ENCODE assay signal across 8 cellular contexts in the genomic region with DNA sequence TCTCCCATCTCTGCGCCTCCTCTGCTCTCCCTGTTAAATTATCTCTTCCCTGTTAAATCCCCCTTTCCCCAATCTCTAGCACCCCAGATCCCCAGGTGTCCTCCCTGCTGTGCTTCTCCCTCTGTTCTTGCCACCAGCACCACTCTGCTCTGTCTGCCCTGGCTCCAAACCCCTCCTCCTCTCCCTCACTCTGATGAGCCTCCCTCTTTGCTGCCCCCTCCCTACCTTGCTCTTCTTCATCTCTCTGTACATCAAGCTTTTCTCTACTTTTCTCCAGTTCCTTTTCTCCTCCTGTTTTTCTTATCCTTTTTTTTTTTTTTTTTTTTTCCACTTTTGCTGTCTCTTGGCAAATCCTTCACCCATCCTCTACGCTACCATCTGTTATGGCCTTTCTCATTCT. TPM values are rescaled to one million over a fixed set of nuclear protein-coding genes. Genes with fewer than 3 reads are reported as not detected.
DNase-seq lines count a peak whose midpoint lies in the region; FAIRE-seq and TF ChIP-seq lines count a peak whose summit lies in the region.
"Not testable (repeated sequence)": the region's sequence is repeated elsewhere in the genome, so short reads cannot be mapped to it uniquely, and the experiment has no call there.

No MANE protein-coding gene starts in this region.

- not testable (repeated sequence) for TF ChIP-seq POLR2A in testis (IDR thresholded peaks at IDR 0.05)

- peak overlapping the region in 7 of 8 donors; percentile 2 to 98 (median 95) for H3K27ac Mint-ChIP-seq in CD8-positive, alpha-beta memory T cell
- peak overlapping the region; percentile 89 for H3K27ac Mint-ChIP-seq in activated naive CD8-positive, alpha-beta T cell
- H3K27ac Mint-ChIP-seq in endothelial cell (ENCODE audit: unreplicated experiment) = peak overlapping the region; percentile 96

- not testable (repeated sequence) for H2BK12ac ChIP-seq in neuronal stem cell (ENCODE audit: low read length)

- H3K4me2 ChIP-seq in neuronal stem cell (ENCODE audit: insufficient read depth, low read length, poor library complexity, severe bottlenecking) = peak overlapping the region; percentile 33

- not testable (repeated sequence) for H3K14ac ChIP-seq in neuronal stem cell (ENCODE audit: low read length)

- POLR2A ChIA-PET in CD8-positive, alpha-beta memory T cell (lab: Charles Lee) = not testable (repeated sequence)

- H3K27me3 Mint-ChIP-seq in CD8-positive, alpha-beta memory T cell; activated naive CD8-positive, alpha-beta T cell; endothelial cell (ENCODE audit: unreplicated experiment): not testable (repeated sequence)

- H3K9ac ChIP-seq in SK-N-MC (ENCODE audit: insufficient read length) = peak overlapping the region; percentile 85
- H3K9ac ChIP-seq in kidney (ENCODE audit: low read length in 2 of 2) = peak overlapping the region in 1 of 2 donors; percentile 89
- not testable (repeated sequence) for H3K9ac ChIP-seq in neuronal stem cell (ENCODE audit: low read depth, low read length, poor library complexity)

- not testable (repeated sequence) for FAIRE-seq in kidney (lab: Jason Lieb, UNC)

- not testable (repeated sequence) for TF ChIP-seq CTCF in endothelial cell (IDR thresholded peaks at IDR 0.05; ENCODE audit: unreplicated experiment); kidney (IDR thresholded peaks at IDR 0.05; ENCODE audit: borderline replicate concordance, extremely low read depth, insufficient read depth); testis (IDR thresholded peaks at IDR 0.05)

- H2BK5ac ChIP-seq in neuronal stem cell (ENCODE audit: low read length) = not testable (repeated sequence)

- not testable (repeated sequence) for H2AK5ac ChIP-seq in neuronal stem cell (ENCODE audit: low read depth, low read length)

- not testable (repeated sequence) for H3K4me1 ChIP-seq in CD8-positive, alpha-beta memory T cell (ENCODE audit: insufficient read depth, low read length); neuronal stem cell (ENCODE audit: control insufficient read depth in 2 of 2, insufficient read depth in 1 of 2, low read depth in 1 of 2, low read length in 2 of 2); testis
- H3K4me1 ChIP-seq in kidney (ENCODE audit: control insufficient read depth in 1 of 2, insufficient read depth in 1 of 2, low read depth in 1 of 2, low read length in 2 of 2) = peaks cover 5 to 16% of the 10 kb centered on the region in 2 donors

- H2AFZ ChIP-seq in neuronal stem cell (ENCODE audit: low read length) = peak overlapping the region; percentile 93

- no CpG with 5 or more reads among the region's 2 CpGs for WGBS in neuronal stem cell (ENCODE audit: extremely low coverage in 2 of 2, insufficient read length in 2 of 2, insufficient replicate concordance in 1 of 2), 2 donors
- WGBS in testis, 2 donors = 31 to 42% methylated on average over 2 of the region's 2 CpGs

- peaks cover 26 to 46% (median 38%) of the 10 kb centered on the region in 3 donors for H3K4me1 Mint-ChIP-seq in CD8-positive, alpha-beta memory T cell
- H3K4me1 Mint-ChIP-seq in activated naive CD8-positive, alpha-beta T cell (ENCODE audit: low read depth) = peaks cover 16% of the 10 kb centered on the region
- H3K4me1 Mint-ChIP-seq in endothelial cell (ENCODE audit: unreplicated experiment) = peaks cover 41% of the 10 kb centered on the region

- not testable (repeated sequence) for H3K36me3 ChIP-seq in CD8-positive, alpha-beta memory T cell (ENCODE audit: insufficient read depth, low read length); SK-N-MC (ENCODE audit: insufficient read depth, low read length); kidney (ENCODE audit: control insufficient read depth in 1 of 2, insufficient read depth in 2 of 2, low read length in 2 of 2); testis (ENCODE audit: low read depth, missing control alignments)
- H3K36me3 ChIP-seq in KOPT-K1 (ENCODE audit: insufficient read depth, low read length) = peaks cover 10% of the 10 kb centered on the region; the same call in 1 of the 2 replicates
- H3K36me3 ChIP-seq in neuronal stem cell (replicated peaks in 1 of 2; ENCODE audit: control insufficient read depth in 2 of 2, insufficient read depth in 2 of 2, low read length in 2 of 2) = peaks cover 2 to 11% of the 10 kb centered on the region in 2 donors

- not testable (repeated sequence) for H3K23ac ChIP-seq in neuronal stem cell (ENCODE audit: low read depth, low read length, poor library complexity)

- H3K36me3 Mint-ChIP-seq in CD8-positive, alpha-beta memory T cell = peaks cover 4 to 16% (median 15%) of the 10 kb centered on the region in 3 donors
- H3K36me3 Mint-ChIP-seq in activated naive CD8-positive, alpha-beta T cell = peaks cover 32% of the 10 kb centered on the region
- H3K36me3 Mint-ChIP-seq in endothelial cell (ENCODE audit: low read depth, unreplicated experiment) = peaks cover 23% of the 10 kb centered on the region

- intact Hi-C loops in kidney (cut with DNase I); testis (cut with DNase I; ENCODE audit: low total_unique reads): not testable (repeated sequence)

- not testable (repeated sequence) for DNase-seq in CD8-positive, alpha-beta memory T cell; SK-N-MC (ENCODE audit: low read depth, low spot score); endothelial cell (ENCODE audit: low spot score); kidney; neuronal stem cell (ENCODE audit: low spot score); testis

- H2BK120ac ChIP-seq in neuronal stem cell (ENCODE audit: low read depth, low read length) = not testable (repeated sequence)

- not testable (repeated sequence) for H3K79me1 ChIP-seq in neuronal stem cell (ENCODE audit: low read depth, low read length)

- H3K27ac ChIP-seq in CD8-positive, alpha-beta memory T cell (ENCODE audit: low read depth, low read length) = peak overlapping the region; percentile 96
- peak overlapping the region; percentile 79 for H3K27ac ChIP-seq in KOPT-K1 (ENCODE audit: low read depth, low read length, poor library complexity, severe bottlenecking)
- H3K27ac ChIP-seq in SK-N-MC; neuronal stem cell (replicated peaks; ENCODE audit: low read length): not testable (repeated sequence)
- peak overlapping the region in 1 of 2 donors; percentile 83 for H3K27ac ChIP-seq in kidney (ENCODE audit: low read depth in 2 of 2, low read length in 2 of 2)
- H3K27ac ChIP-seq in testis = peak overlapping the region in 1 of 2 donors; percentile 80

- not testable (repeated sequence) for H4K91ac ChIP-seq in neuronal stem cell (ENCODE audit: low read depth, low read length, poor library complexity)

- not testable (repeated sequence) for H2BK15ac ChIP-seq in neuronal stem cell (ENCODE audit: low read length)

- not testable (repeated sequence) for H3K18ac ChIP-seq in neuronal stem cell (ENCODE audit: low read length)

- H3K4me3 ChIP-seq in CD8-positive, alpha-beta memory T cell (ENCODE audit: low read length) = peak overlapping the region; percentile 98
- H3K4me3 ChIP-seq in SK-N-MC (peak overlapping the region; percentile 84), kidney (ENCODE audit: low read length in 2 of 2) (peak overlapping the region; percentile 88 to 93), neuronal stem cell (ENCODE audit: low read length in 2 of 2) (peak overlapping the region; percentile 89 to 90), testis (peak overlapping the region; percentile 64 to 75)

- peak overlapping the region; percentile 90 to 97 (median 95) for H3K4me3 Mint-ChIP-seq in CD8-positive, alpha-beta memory T cell
- peak overlapping the region; percentile 93 for H3K4me3 Mint-ChIP-seq in activated naive CD8-positive, alpha-beta T cell
- peak overlapping the region; percentile 98 for H3K4me3 Mint-ChIP-seq in endothelial cell (ENCODE audit: unreplicated experiment)

- not testable (repeated sequence) for H4K8ac ChIP-seq in neuronal stem cell (ENCODE audit: low read depth, low read length)

- H3K4ac ChIP-seq in neuronal stem cell (ENCODE audit: low read length) = not testable (repeated sequence)

- peaks cover 0 to 40% (median 13%) of the 10 kb centered on the region in 5 donors for H3K9me3 Mint-ChIP-seq in CD8-positive, alpha-beta memory T cell
- H3K9me3 Mint-ChIP-seq in activated naive CD8-positive, alpha-beta T cell (ENCODE audit: low read depth) = peaks cover 13% of the 10 kb centered on the region
- not testable (repeated sequence) for H3K9me3 Mint-ChIP-seq in endothelial cell (ENCODE audit: unreplicated experiment)

- not testable (repeated sequence) for H3K9me3 ChIP-seq in CD8-positive, alpha-beta memory T cell (ENCODE audit: low read length); KOPT-K1 (ENCODE audit: insufficient read depth, low read length, poor library complexity, severe bottlenecking); SK-N-MC (ENCODE audit: low read depth, low read length); kidney (ENCODE audit: control insufficient read depth in 1 of 2, low read length in 2 of 2); testis
- peaks cover 4 to 20% of the 10 kb centered on the region in 2 donors for H3K9me3 ChIP-seq in neuronal stem cell (replicated peaks in 1 of 2; ENCODE audit: control insufficient read depth in 2 of 2, insufficient read depth in 1 of 2, low read depth in 1 of 2, low read length in 2 of 2)

- CTCF ChIA-PET in CD8-positive, alpha-beta memory T cell (lab: Charles Lee) = not testable (repeated sequence)

- H3K27me3 ChIP-seq in CD8-positive, alpha-beta memory T cell (ENCODE audit: insufficient read depth, low read length, poor library complexity, severe bottlenecking); neuronal stem cell (ENCODE audit: control insufficient read depth in 3 of 3, insufficient read depth in 3 of 3, low read depth in 1 of 3, low read length in 3 of 3); testis: not testable (repeated sequence)

RNA-seq across cellular contexts. Expression of gene ZNF888, which starts 18.3 kb away (rescaled TPM):
- total RNA-seq in CD8-positive, alpha-beta memory T cell = 1 to 10 TPM; 3.9 to 4.4 TPM
- polyA plus RNA-seq in CD8-positive, alpha-beta memory T cell = 2.5 TPM
- total RNA-seq in endothelial cell (ENCODE audit: unreplicated experiment) (12.2 TPM), kidney (22.6 TPM), testis (1 to 10 TPM; 2.3 to 3.2 TPM)
- polyA plus RNA-seq in kidney (ENCODE audit: insufficient read depth, low read depth, low replicate concordance) (3.4 TPM), testis (ENCODE audit: insufficient read depth, low read depth, low replicate concordance) (2.2 TPM)
- 3.2 TPM for polyA plus RNA-seq in neuronal stem cell (2013, experiment 1 of 2)
- polyA plus RNA-seq in neuronal stem cell (2013, experiment 2 of 2) = 3.3 TPM

RNA-seq across cellular contexts. Expression of gene ZNF816, which starts 21.2 kb away (rescaled TPM):
- total RNA-seq in CD8-positive, alpha-beta memory T cell = 10 to 100 TPM; 10.6 to 11.0 TPM
- polyA plus RNA-seq in CD8-positive, alpha-beta memory T cell = 17.1 TPM
- total RNA-seq in endothelial cell (ENCODE audit: unreplicated experiment) (16.5 TPM), kidney (16.6 TPM), testis (10 to 100 TPM in 1 of 2 donors, 1 to 10 TPM in 1; 6.9 to 14.9 TPM)
- polyA plus RNA-seq in kidney (ENCODE audit: insufficient read depth, low read depth, low replicate concordance) (4.4 TPM), testis (ENCODE audit: insufficient read depth, low read depth, low replicate concordance) (3.1 TPM)
- polyA plus RNA-seq in neuronal stem cell (2013, experiment 1 of 2) = 9.4 TPM
- polyA plus RNA-seq in neuronal stem cell (2013, experiment 2 of 2) = 9.5 TPM

RNA-seq across cellular contexts. Expression of gene ZNF320, which starts 44.1 kb away (rescaled TPM):
- 1 to 10 TPM; 6.8 to 9.9 TPM for total RNA-seq in CD8-positive, alpha-beta memory T cell
- polyA plus RNA-seq in CD8-positive, alpha-beta memory T cell = 7.8 TPM
- total RNA-seq in endothelial cell (ENCODE audit: unreplicated experiment) (34.7 TPM), kidney (25.8 TPM), testis (10 to 100 TPM; 21.3 to 21.6 TPM)
- polyA plus RNA-seq in kidney (ENCODE audit: insufficient read depth, low read depth, low replicate concordance) (3.2 TPM), testis (ENCODE audit: insufficient read depth, low read depth, low replicate concordance) (8.2 TPM)
- polyA plus RNA-seq in neuronal stem cell (2013, experiment 1 of 2) = 8.9 TPM
- polyA plus RNA-seq in neuronal stem cell (2013, experiment 2 of 2) = 11.3 TPM
